8 cellular contexts compared by ENCODE assay signal in genomic region chr11:59918987-59919589, GRCh38.
DNase-seq lines count a peak whose midpoint lies in the region; ATAC-seq and TF ChIP-seq lines count a peak whose summit lies in the region.

No MANE protein-coding gene starts in this region.

- H3K4me3 ChIP-seq in AG09309 (ENCODE audit: control insufficient read depth, low read depth, low read length) (no peak overlapping the region), GM12864 (ENCODE audit: low read depth, low read length) (no peak overlapping the region), choroid plexus epithelial cell (ENCODE audit: low read depth, low read length) (no peak overlapping the region)

- peak; percentile 34 for TF ChIP-seq CTCF in AG09309 (IDR thresholded peaks at IDR 0.05; ENCODE audit: control insufficient read depth, insufficient read depth, low read depth, low read length, missing control alignments)
- peak; percentile 41 for TF ChIP-seq CTCF in GM12864 (IDR thresholded peaks at IDR 0.05; ENCODE audit: low read depth, low read length, missing control alignments)
- TF ChIP-seq CTCF in choroid plexus epithelial cell (conservative IDR thresholded peaks at IDR 0.05; ENCODE audit: low read depth, low read length), result peak; percentile 65

- ATAC-seq in HG03432 (IDR thresholded peaks at IDR 0.05; ENCODE audit: unreplicated experiment), result no peak

- no peak for DNase-seq in AG09309 (ENCODE audit: low read depth)
- no peak for DNase-seq in GM12864 (ENCODE audit: low read depth)
- peak; percentile 18 to 60 for DNase-seq in NCI-H526 (lab: John Stamatoyannopoulos, UW)
- peak; percentile 65 for DNase-seq in choroid plexus epithelial cell (ENCODE audit: low read depth)
- peak; percentile 17 for DNase-seq in non-pigmented ciliary epithelial cell (ENCODE audit: low read depth)
- no peak for DNase-seq in activated gamma-delta T cell (lab: John Stamatoyannopoulos, UW)
- no peak for DNase-seq in substantia nigra (lab: John Stamatoyannopoulos, UW)

- no peak overlapping the region for H3K27ac ChIP-seq in substantia nigra (ENCODE audit: low read depth, low read length, poor library complexity, severe bottlenecking)

Comparison
In these comparisons a context has a peak if more than half of its experiments do, and no peak if none do; other contexts are left out.
1. DNase-seq: peak in NCI-H526 (2 of 2), choroid plexus epithelial cell (single experiment) and non-pigmented ciliary epithelial cell (single experiment); none in AG09309 (single experiment), GM12864 (single experiment), activated gamma-delta T cell (single experiment) and substantia nigra (0 of 49).
2. Peak in every context shown above with its lines, with median percentiles within 50 percentile points of each other: CTCF ChIP-seq.